In genomic region chr3:21654241-21654640, GRCh38 we compare ENCODE assay signal across 18 cellular contexts.
DNase-seq lines count a peak whose midpoint lies in the region; ATAC-seq and TF ChIP-seq lines count a peak whose summit lies in the region.
"Had no signal": no experiment of that assay in that cellular context is flagged by ENCODE, and none has a peak within 500 bp of the region (broad histone marks: within the 10 kb centered on the region; RNA-seq: fewer than 3 reads in every experiment).

No MANE protein-coding gene starts in this region.

- H3K9ac ChIP-seq in mammary epithelial cell (ENCODE audit: insufficient read depth, low read length): no peak overlapping the region

- no peak overlapping the region for H3K27ac ChIP-seq in mammary epithelial cell (ENCODE audit: insufficient read depth, low read depth, low read length)
- peak overlapping the region; percentile 28 for H3K27ac ChIP-seq in brain microvascular endothelial cell
- H3K27ac ChIP-seq: 22Rv1, PC-9, SJSA1 had no signal

- POLR2A ChIA-PET in MCF 10A (lab: Yijun Ruan, JAX): interaction anchor here (0.7 to 1.4 kb wide), 2 partner anchors 9 to 20 kb away, joined by 3 to 5 read pairs; no protein-coding TSS in a partner anchor

- 85% methylated on average over 5 of the region's 5 CpGs for WGBS in mammary epithelial cell (ENCODE audit: low coverage, missing lambda C conversion rate)

- TF ChIP-seq CTCF in MCF 10A (IDR thresholded peaks at IDR 0.05; ENCODE audit: unreplicated experiment) (no peak), mammary epithelial cell (conservative IDR thresholded peaks at IDR 0.05 in 1 of 2, IDR thresholded peaks at IDR 0.05 in 1 of 2; ENCODE audit: extremely low read depth in 1 of 2, insufficient read depth in 1 of 2, low read depth in 1 of 2, low read length in 2 of 2) (no peak), brain microvascular endothelial cell (IDR thresholded peaks at IDR 0.05; ENCODE audit: low read depth, low read length, missing control alignments) (no peak), fibroblast of the aortic adventitia (IDR thresholded peaks at IDR 0.05; ENCODE audit: insufficient read depth, low read length) (no peak)

- H3K4me3 ChIP-seq in mammary epithelial cell (replicated peaks in 1 of 3; ENCODE audit: insufficient read depth in 1 of 3, low read depth in 2 of 3, low read length in 3 of 3): no peak overlapping the region
- H3K4me3 ChIP-seq in brain microvascular endothelial cell (ENCODE audit: low read depth, low read length): no peak overlapping the region
- H3K4me3 ChIP-seq in fibroblast of the aortic adventitia (ENCODE audit: low read depth, low read length): no peak overlapping the region
- no peak overlapping the region for H3K4me3 ChIP-seq in H7 (ENCODE audit: insufficient read depth, low read depth, low read length)
- H3K4me3 ChIP-seq: PC-9, SJSA1 had no signal

- no peaks in the 10 kb centered on the region for H4K20me1 ChIP-seq in mammary epithelial cell (ENCODE audit: insufficient read depth, low read length)

- no peak for DNase-seq in MCF 10A (ENCODE audit: unreplicated experiment)
- no peak for DNase-seq in mammary epithelial cell
- DNase-seq in brain microvascular endothelial cell: no peak
- DNase-seq in fibroblast of the aortic adventitia (ENCODE audit: low read depth): peak; percentile 32
- no peak for DNase-seq in H7
- DNase-seq in DMS114 treated with DMSO at 0.1 percent for 48 hours (lab: John Stamatoyannopoulos, UW; ENCODE audit: unreplicated experiment): no peak
- DNase-seq: BE2C; CD4-positive, alpha-beta T cell; GOT3; NCI-H1417 treated with DMSO at 0.1 percent for 48 hours; NCI-H187 treated with DMSO at 0.1 percent for 48 hours; NCI-H2227 treated with DMSO at 0.1 percent for 48 hours; NCI-H524 treated with DMSO at 0.1 percent for 48 hours; PC-9 had no signal

- H3K4me1 Mint-ChIP-seq in MCF 10A (ENCODE audit: insufficient read depth, unreplicated experiment): peaks cover 10% of the 10 kb centered on the region

- H3K4me1 ChIP-seq in mammary epithelial cell (ENCODE audit: insufficient read depth, low read length): peaks cover 7% of the 10 kb centered on the region
- H3K4me1 ChIP-seq: BE2C, SJSA1 had no signal

- no peaks in the 10 kb centered on the region for H3K36me3 Mint-ChIP-seq in MCF 10A (ENCODE audit: insufficient read depth, unreplicated experiment)

- no peaks in the 10 kb centered on the region for H3K79me2 ChIP-seq in mammary epithelial cell (ENCODE audit: insufficient read depth, low read length)

- no peak overlapping the region for H3K4me2 ChIP-seq in mammary epithelial cell (ENCODE audit: insufficient read depth, low read depth, low read length)
- H3K4me2 ChIP-seq: PC-9 had no signal

- BruUV-seq in MCF 10A (replicated peaks; lab: Mats Ljungman, UMichigan) (TSS peak; percentile 81), mammary epithelial cell (replicated peaks; lab: Mats Ljungman, UMichigan) (no TSS peak)

- H3K27ac Mint-ChIP-seq in MCF 10A (ENCODE audit: low read depth, unreplicated experiment): peak overlapping the region; percentile 58
- H3K27ac Mint-ChIP-seq: CD4-positive, alpha-beta T cell had no signal

- H3K36me3 ChIP-seq in mammary epithelial cell (ENCODE audit: insufficient read depth, low read length): no peaks in the 10 kb centered on the region
- no peaks in the 10 kb centered on the region for H3K36me3 ChIP-seq in brain microvascular endothelial cell (replicated peaks)
- no peaks in the 10 kb centered on the region for H3K36me3 ChIP-seq in H7 (replicated peaks; ENCODE audit: control insufficient read depth, insufficient read depth, low read length)
- H3K36me3 ChIP-seq: BE2C, SJSA1 had no signal

- no peak overlapping the region for H3K4me3 Mint-ChIP-seq in MCF 10A (ENCODE audit: unreplicated experiment)
- H3K4me3 Mint-ChIP-seq: CD4-positive, alpha-beta T cell had no signal

- ATAC-seq in HG03025 (IDR thresholded peaks at IDR 0.05; ENCODE audit: low FRiP score, unreplicated experiment) (no peak), GM19324 (IDR thresholded peaks at IDR 0.05; ENCODE audit: low FRiP score, unreplicated experiment) (no peak)

- H3K27me3 Mint-ChIP-seq in MCF 10A (ENCODE audit: insufficient read depth, unreplicated experiment): no peaks in the 10 kb centered on the region
- H3K27me3 Mint-ChIP-seq: CD4-positive, alpha-beta T cell had no signal

- no peaks in the 10 kb centered on the region for H3K9me3 ChIP-seq in mammary epithelial cell (replicated peaks; ENCODE audit: insufficient read depth, low read length)
- H3K9me3 ChIP-seq: BE2C, SJSA1 had no signal

- dilution Hi-C loops in mammary epithelial cell (cut with HindIII; ENCODE audit: low sequenced_read_pairs): no loop called here

- CTCF ChIA-PET in MCF 10A (lab: Yijun Ruan, JAX): interaction anchor here (0.5 kb wide), 1 partner anchor 820 kb away, joined by 3 read pairs; no protein-coding TSS in a partner anchor
- CTCF ChIA-PET in mammary epithelial cell (lab: Charles Lee; ENCODE audit: low non-redundant PET): no interaction called here

- in situ Hi-C loops in mammary epithelial cell (cut with MboI; ENCODE audit: low sequenced_read_pairs in 2 of 2): no loop called here
- in situ Hi-C loops in brain microvascular endothelial cell (cut with HindIII; ENCODE audit: low pct_ligation_motif_present, low sequenced_read_pairs): no loop called here

- no peaks in the 10 kb centered on the region for H3K9me3 Mint-ChIP-seq in MCF 10A (ENCODE audit: unreplicated experiment)

- intact Hi-C loops in MCF 10A (cut with micrococcal nuclease): no loop called here
- intact Hi-C loops in mammary epithelial cell (cut with micrococcal nuclease): no loop called here

- no peak overlapping the region for H2AFZ ChIP-seq in mammary epithelial cell (ENCODE audit: low read depth, low read length)
- H2AFZ ChIP-seq: PC-9 had no signal

- H3K27me3 ChIP-seq in mammary epithelial cell (ENCODE audit: insufficient read depth, low read length) (no peaks in the 10 kb centered on the region), brain microvascular endothelial cell (replicated peaks) (no peaks in the 10 kb centered on the region), H7 (ENCODE audit: control insufficient read depth, insufficient read depth, low read length) (no peaks in the 10 kb centered on the region)
- H3K27me3 ChIP-seq: BE2C, SJSA1 had no signal
